ENCODE assay signal across 8 cellular contexts in genomic region chr3:30626443-30627181, GRCh38. TPM values are rescaled to one million over a fixed set of nuclear protein-coding genes. Genes with fewer than 3 reads are reported as not detected.
DNase-seq lines count a peak whose midpoint lies in the region; ATAC-seq and TF ChIP-seq lines count a peak whose summit lies in the region.

No MANE protein-coding gene starts in this region.

- ATAC-seq in body of pancreas (no peak), lung (ENCODE audit: insufficient read depth, low FRiP score) (no peak), GM21528 (IDR thresholded peaks at IDR 0.05; ENCODE audit: low FRiP score, unreplicated experiment) (no peak), HG03045 (IDR thresholded peaks at IDR 0.05; ENCODE audit: unreplicated experiment) (no peak)

- peaks cover 12% of the 10 kb centered on the region for H3K4me1 ChIP-seq in HEK293 (ENCODE audit: control insufficient read depth, insufficient read depth, low read length)
- H3K4me1 ChIP-seq in body of pancreas, result peaks cover 57% of the 10 kb centered on the region
- H3K4me1 ChIP-seq in lung (ENCODE audit: control insufficient read depth in 2 of 2, insufficient read depth in 2 of 2, low read length in 2 of 2), result peaks cover 6 to 63% of the 10 kb centered on the region in 2 donors

- H3K27me3 ChIP-seq in body of pancreas (no peaks in the 10 kb centered on the region), lung (ENCODE audit: control insufficient read depth, insufficient read depth) (no peaks in the 10 kb centered on the region)

- intact Hi-C loops in body of pancreas (cut with DNase I), result loop anchor here (10.0 kb wide), 1 partner anchor 102 kb away; no protein-coding TSS in a partner anchor

- DNase-seq in A172 (ENCODE audit: low spot score) (peak; percentile 86), body of pancreas (no peak), lung (ENCODE audit: low spot score) (no peak), KBM-7 (no peak), NCI-H187 treated with DMSO at 0.1 percent for 48 hours (lab: John Stamatoyannopoulos, UW) (no peak)

- H3K36me3 ChIP-seq in HEK293 (ENCODE audit: control insufficient read depth in 2 of 2, insufficient read depth in 1 of 2, low read length in 2 of 2) (no peaks in the 10 kb centered on the region), body of pancreas (replicated peaks in 1 of 2; ENCODE audit: insufficient read depth in 1 of 2, low read depth in 2 of 2) (no peaks in the 10 kb centered on the region), lung (ENCODE audit: control insufficient read depth in 2 of 2, insufficient read depth in 2 of 2, low read length in 2 of 2) (peaks cover 1 to 7% of the 10 kb centered on the region in 2 donors)

- in situ Hi-C loops in KBM-7 (cut with MboI; ENCODE audit: low pct_unique_long_range_greater_than_20kb, low sequenced_read_pairs), result no loop called here

- TF ChIP-seq CTCF in HEK293 (tag by site-specific recombination; IDR thresholded peaks at IDR 0.05) (no peak), body of pancreas (IDR thresholded peaks at IDR 0.05) (no peak), lung (IDR thresholded peaks at IDR 0.05; ENCODE audit: control extremely low read depth, extremely low read depth) (no peak)

- POLR2A ChIA-PET in HEK293 (lab: Yijun Ruan, JAX), result no interaction called here

- no peak overlapping the region for H3K4me3 ChIP-seq in HEK293 (ENCODE audit: low read depth, low read length)
- no peak overlapping the region for H3K4me3 ChIP-seq in body of pancreas
- no peak overlapping the region for H3K4me3 ChIP-seq in lung

- TF ChIP-seq POLR2A in body of pancreas (IDR thresholded peaks at IDR 0.05), result no peak

- H3K27ac ChIP-seq in HEK293 (ENCODE audit: extremely low read depth, low read depth, low read length) (no peak overlapping the region; the same call in 1 of the 2 replicates), body of pancreas (peak overlapping the region in 3 of 4 donors; percentile 3 to 53 (median 17)), lung (ENCODE audit: low read depth in 1 of 2, low read length in 1 of 2) (peak overlapping the region; percentile 41 to 85)

- CTCF ChIA-PET in HEK293 (lab: Yijun Ruan, JAX), result no interaction called here

- H3K9me3 ChIP-seq in HEK293 (ENCODE audit: control insufficient read depth, insufficient read depth, low read depth, low read length), result no peaks in the 10 kb centered on the region
- H3K9me3 ChIP-seq in body of pancreas, result no peaks in the 10 kb centered on the region
- no peaks in the 10 kb centered on the region for H3K9me3 ChIP-seq in lung (ENCODE audit: control insufficient read depth in 2 of 2, insufficient read depth in 1 of 2, low read length in 1 of 2)

- WGBS in body of pancreas, 2 donors, result 77 to 85% methylated on average over 5 of the region's 5 CpGs
- WGBS in lung, 2 donors, result 68 to 70% methylated on average over 5 of the region's 5 CpGs

TF ChIP-seq in HEK293, 187 proteins besides CTCF, POLR2A, EP300 and RAD21 (continues in another document):
- TF ChIP-seq ELK4 (IDR thresholded peaks at IDR 0.05; ENCODE audit: borderline replicate concordance, low read depth, low read length), result no peak
- no peak for TF ChIP-seq KLF1 (tag by site-specific recombination; IDR thresholded peaks at IDR 0.05)
- no peak for TF ChIP-seq ZNF184 (tag by site-specific recombination; IDR thresholded peaks at IDR 0.05)
- TF ChIP-seq ZNF707 (tag by site-specific recombination; IDR thresholded peaks at IDR 0.05), result no peak
- TF ChIP-seq ZIC2 (tag by site-specific recombination; IDR thresholded peaks at IDR 0.05), result no peak
- TF ChIP-seq ZNF629 (tag by site-specific recombination; IDR thresholded peaks at IDR 0.05), result peak; percentile 90
- TF ChIP-seq PRDM6 (tag by site-specific recombination; IDR thresholded peaks at IDR 0.05), result peak; percentile 86
- no peak for TF ChIP-seq ZNF140 (tag by site-specific recombination; IDR thresholded peaks at IDR 0.05)
- 0 out of 2 replicates have a peak, but pooled peaks have one; percentile 33 for TF ChIP-seq ZNF660 (tag by site-specific recombination; IDR thresholded peaks at IDR 0.05)
- no peak for TF ChIP-seq KLF10 (tag by site-specific recombination; IDR thresholded peaks at IDR 0.05)
- peak; percentile 37; the same call in 1 of the 2 replicates for TF ChIP-seq PRDM1 (tag by site-specific recombination; IDR thresholded peaks at IDR 0.05)
- 0 out of 2 replicates have a peak, but pooled peaks have one; percentile 14 for TF ChIP-seq SP3 (tag by site-specific recombination; IDR thresholded peaks at IDR 0.05)
- no peak for TF ChIP-seq KLF17 (tag by site-specific recombination; IDR thresholded peaks at IDR 0.05)
- TF ChIP-seq EGR2 (tag by site-specific recombination; IDR thresholded peaks at IDR 0.05; ENCODE audit: low read depth), result no peak
- no peak for TF ChIP-seq ZNF473 (tag by site-specific recombination; IDR thresholded peaks at IDR 0.05)
- TF ChIP-seq ZNF280C (tag by site-specific recombination; IDR thresholded peaks at IDR 0.05), result no peak
- TF ChIP-seq ZNF354C (tag by site-specific recombination; IDR thresholded peaks at IDR 0.05; ENCODE audit: borderline replicate concordance, low read depth), result no peak
- no peak for TF ChIP-seq ZBTB44 (tag by site-specific recombination; IDR thresholded peaks at IDR 0.05)
- no peak for TF ChIP-seq ZNF423 (tag by site-specific recombination; IDR thresholded peaks at IDR 0.05)
- peak; percentile 54; the same call in 1 of the 2 replicates for TF ChIP-seq ZNF843 (tag by site-specific recombination; IDR thresholded peaks at IDR 0.05)
- no peak for TF ChIP-seq YY1 (tag by site-specific recombination; IDR thresholded peaks at IDR 0.05)

RNA-seq across cellular contexts. Expression of gene TGFBR2, which starts 20.2 kb away (rescaled TPM):
- 16.6 and 16.9 TPM in 2 replicates for total RNA-seq in A172 (2014; rRNA removed; shearing (Covaris generic))
- total RNA-seq in body of pancreas, result 100 to 1,000 TPM in 1 of 2 donors, 10 to 100 TPM in 1; 91.8 to 143 TPM
- 100 to 1,000 TPM; 198 to 232 TPM for total RNA-seq in lung
- 100 to 1,000 TPM in 1 of 2 donors, 10 to 100 TPM in 1; 31.1 to 129 TPM for polyA plus RNA-seq in lung
